1 cellular context compared by ENCODE assay signal in the genomic region with DNA sequence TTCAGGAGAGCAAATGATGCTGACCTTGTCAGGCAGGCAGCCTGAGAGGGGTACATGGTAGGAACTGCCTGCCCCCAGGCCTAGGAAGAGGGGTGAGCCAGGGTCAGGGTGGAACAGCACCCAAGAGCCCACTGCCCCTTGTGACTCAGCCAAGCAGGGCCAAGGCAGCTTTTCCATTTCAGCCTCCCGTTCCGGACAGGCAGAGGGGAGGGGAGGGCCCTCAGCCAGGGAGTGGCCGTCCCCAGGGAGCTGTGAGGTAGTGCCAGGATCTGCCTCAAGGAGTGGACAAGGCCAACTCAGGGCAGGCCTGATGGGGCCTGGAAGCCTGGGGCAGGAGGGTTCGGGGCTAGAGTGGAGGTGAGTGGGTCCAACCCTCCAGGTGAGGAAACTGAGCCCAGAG.
TF ChIP-seq lines count a peak whose summit lies in the region.

No MANE protein-coding gene starts in this region.

TF ChIP-seq in HEK293T, 16 proteins besides CTCF, POLR2A, EP300 and RAD21 (continued from another document):
- TF ChIP-seq BHLHE40 (IDR thresholded peaks at IDR 0.05; ENCODE audit: borderline replicate concordance) (no peak), ELF4 (IDR thresholded peaks at IDR 0.05) (no peak), LEF1 (IDR thresholded peaks at IDR 0.05; ENCODE audit: borderline replicate concordance) (no peak)
- TF ChIP-seq, protein P1, sequence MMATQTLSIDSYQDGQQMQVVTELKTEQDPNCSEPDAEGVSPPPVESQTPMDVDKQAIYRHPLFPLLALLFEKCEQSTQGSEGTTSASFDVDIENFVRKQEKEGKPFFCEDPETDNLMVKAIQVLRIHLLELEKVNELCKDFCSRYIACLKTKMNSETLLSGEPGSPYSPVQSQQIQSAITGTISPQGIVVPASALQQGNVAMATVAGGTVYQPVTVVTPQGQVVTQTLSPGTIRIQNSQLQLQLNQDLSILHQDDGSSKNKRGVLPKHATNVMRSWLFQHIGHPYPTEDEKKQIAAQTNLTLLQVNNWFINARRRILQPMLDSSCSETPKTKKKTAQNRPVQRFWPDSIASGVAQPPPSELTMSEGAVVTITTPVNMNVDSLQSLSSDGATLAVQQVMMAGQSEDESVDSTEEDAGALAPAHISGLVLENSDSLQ (IDR thresholded peaks at IDR 0.05), result no peak
TF ChIP-seq in HEK293T: peak in this region for 0.
